19 cellular contexts compared by ENCODE assay signal in genomic region chr12:56616924-56617323, GRCh38. TPM values are rescaled to one million over a fixed set of nuclear protein-coding genes. Genes with fewer than 3 reads are reported as not detected.
DNase-seq lines count a peak whose midpoint lies in the region; ATAC-seq and TF ChIP-seq lines count a peak whose summit lies in the region.
"Had no signal": no experiment of that assay in that cellular context is flagged by ENCODE, and none has a peak within 500 bp of the region (broad histone marks: within the 10 kb centered on the region; RNA-seq: fewer than 3 reads in every experiment).

No MANE protein-coding gene starts in this region.

- peaks cover 79% of the 10 kb centered on the region for H3K36me3 Mint-ChIP-seq in activated T-helper 2 cell treated with anti-CD3 and anti-CD28 coated beads, Interferon-gamma antibody, Interleukin-2, Interleukin-4, amounts not matched to agents 10 μg/mL and 5 μg/mL and 100 μg/mL, durations not matched to agents 14 hours and 24 hours and 36 hours (ENCODE audit: low read depth)
- peaks cover 45 to 57% of the 10 kb centered on the region in 2 donors for H3K36me3 Mint-ChIP-seq in stimulated activated naive B cell treated with anti-CD40 and anti-IgM and Interleukin-4, amounts not matched to agents 10 μg/mL and 1 μg/mL and 100 μg/mL, for 72 hours

- H3K9me3 Mint-ChIP-seq in activated T-helper 2 cell treated with anti-CD3 and anti-CD28 coated beads, Interferon-gamma antibody, Interleukin-2, Interleukin-4, amounts not matched to agents 10 μg/mL and 5 μg/mL and 100 μg/mL, durations not matched to agents 14 hours and 24 hours and 36 hours = no peaks in the 10 kb centered on the region
- no peaks in the 10 kb centered on the region for H3K9me3 Mint-ChIP-seq in stimulated activated naive B cell treated with anti-CD40 and anti-IgM and Interleukin-4, amounts not matched to agents 10 μg/mL and 1 μg/mL and 100 μg/mL, for 72 hours
- H3K9me3 Mint-ChIP-seq: activated B cell treated with CpG ODN at 0.5 μM for 24 hours; CD4-positive, alpha-beta memory T cell; H9; mesothelial cell of epicardium had no signal

- TF ChIP-seq CTCF in heart right ventricle (IDR thresholded peaks at IDR 0.05) = no peak

- H3K4me3 ChIP-seq in heart right ventricle = no peak overlapping the region
- H3K4me3 ChIP-seq: colonic mucosa, hepatocyte had no signal

- ATAC-seq in Right ventricle myocardium inferior (peak; percentile 76), heart right ventricle (peak in 7 of 8 donors; percentile 49 to 87 (median 81)), HG03097 (IDR thresholded peaks at IDR 0.05; ENCODE audit: low FRiP score, unreplicated experiment) (no peak), HG03378 (IDR thresholded peaks at IDR 0.05; ENCODE audit: unreplicated experiment) (no peak)
- no peak for ATAC-seq in stimulated activated naive B cell treated with anti-CD40 and anti-IgM and Interleukin-4, amounts not matched to agents 10 μg/mL and 1 μg/mL and 100 μg/mL, for 72 hours (replicated peaks)

- peaks cover 9% of the 10 kb centered on the region for H3K4me1 Mint-ChIP-seq in activated T-helper 2 cell treated with anti-CD3 and anti-CD28 coated beads, Interferon-gamma antibody, Interleukin-2, Interleukin-4, amounts not matched to agents 10 μg/mL and 5 μg/mL and 100 μg/mL, durations not matched to agents 14 hours and 24 hours and 36 hours (ENCODE audit: low read depth)
- H3K4me1 Mint-ChIP-seq in stimulated activated naive B cell treated with anti-CD40 and anti-IgM and Interleukin-4, amounts not matched to agents 10 μg/mL and 1 μg/mL and 100 μg/mL, for 72 hours = peaks cover 22 to 52% of the 10 kb centered on the region in 2 donors
- H3K4me1 Mint-ChIP-seq: H9, mesothelial cell of epicardium had no signal

- intact Hi-C loops in Right ventricle myocardium inferior (cut with DNase I) = no loop called here
- intact Hi-C loops in cardiac septum (cut with DNase I) = loop anchor here (2.0 to 10.0 kb wide), 2 partner anchors 24 to 292 kb away; no protein-coding TSS in a partner anchor
- intact Hi-C loops in activated T-helper 2 cell treated with anti-CD3 and anti-CD28 coated beads, Interferon-gamma antibody, Interleukin-2, Interleukin-4, amounts not matched to agents 10 μg/mL and 5 μg/mL and 100 μg/mL, durations not matched to agents 14 hours and 24 hours and 36 hours (cut with micrococcal nuclease) = no loop called here
- intact Hi-C loops in heart right ventricle (cut with DNase I) = no loop called here

- no peaks in the 10 kb centered on the region for H3K9me3 ChIP-seq in heart right ventricle
- H3K9me3 ChIP-seq: colonic mucosa had no signal

- peaks cover 7 to 69% (median 51%) of the 10 kb centered on the region in 9 donors for H3K4me1 ChIP-seq in heart right ventricle
- H3K4me1 ChIP-seq: colonic mucosa had no signal

- DNase-seq in Right ventricle myocardium inferior (ENCODE audit: missing footprints) (no peak), cardiac septum (ENCODE audit: low spot score) (no peak), heart right ventricle (no peak), mucosa of gallbladder (ENCODE audit: low spot score) (no peak)
- DNase-seq in activated T-helper 2 cell treated with anti-CD3 and anti-CD28 coated beads, Interferon-gamma antibody, Interleukin-2, Interleukin-4, amounts not matched to agents 10 μg/mL and 5 μg/mL and 100 μg/mL, durations not matched to agents 14 hours and 24 hours and 36 hours (ENCODE audit: low spot score) = no peak
- no peak for DNase-seq in stimulated activated naive B cell treated with anti-CD40 and anti-IgM and Interleukin-4, amounts not matched to agents 10 μg/mL and 1 μg/mL and 100 μg/mL, for 72 hours
- DNase-seq: activated B cell treated with CpG ODN at 0.5 μM for 24 hours; activated effector memory CD4-positive, alpha-beta T cell treated with anti-CD3 and anti-CD28 coated beads, Interleukin-2, amount 50 U/mL, for 16 hours; CD4-positive, alpha-beta memory T cell; colonic mucosa; DMS53; H9; NCI-H1417 treated with DMSO at 0.1 percent for 48 hours; NCI-H526; stimulated activated CD4-positive, alpha-beta T cell treated with anti-CD3 and anti-CD28 coated beads, Interleukin-12 subunit alpha, Interleukin-12 subunit beta, amount 100 ng/mL, for 4 hours had no signal

- H3K4me3 Mint-ChIP-seq in activated T-helper 2 cell treated with anti-CD3 and anti-CD28 coated beads, Interferon-gamma antibody, Interleukin-2, Interleukin-4, amounts not matched to agents 10 μg/mL and 5 μg/mL and 100 μg/mL, durations not matched to agents 14 hours and 24 hours and 36 hours (ENCODE audit: low read depth) = no peak overlapping the region
- no peak overlapping the region for H3K4me3 Mint-ChIP-seq in stimulated activated naive B cell treated with anti-CD40 and anti-IgM and Interleukin-4, amounts not matched to agents 10 μg/mL and 1 μg/mL and 100 μg/mL, for 72 hours
- H3K4me3 Mint-ChIP-seq: activated B cell treated with CpG ODN at 0.5 μM for 24 hours; CD4-positive, alpha-beta memory T cell; H9; mesothelial cell of epicardium had no signal

- no peaks in the 10 kb centered on the region for H3K27me3 Mint-ChIP-seq in activated T-helper 2 cell treated with anti-CD3 and anti-CD28 coated beads, Interferon-gamma antibody, Interleukin-2, Interleukin-4, amounts not matched to agents 10 μg/mL and 5 μg/mL and 100 μg/mL, durations not matched to agents 14 hours and 24 hours and 36 hours (ENCODE audit: low read depth)
- H3K27me3 Mint-ChIP-seq in stimulated activated naive B cell treated with anti-CD40 and anti-IgM and Interleukin-4, amounts not matched to agents 10 μg/mL and 1 μg/mL and 100 μg/mL, for 72 hours = no peaks in the 10 kb centered on the region
- H3K27me3 Mint-ChIP-seq: activated B cell treated with CpG ODN at 0.5 μM for 24 hours; CD4-positive, alpha-beta memory T cell had no signal

- H3K27ac Mint-ChIP-seq in activated T-helper 2 cell treated with anti-CD3 and anti-CD28 coated beads, Interferon-gamma antibody, Interleukin-2, Interleukin-4, amounts not matched to agents 10 μg/mL and 5 μg/mL and 100 μg/mL, durations not matched to agents 14 hours and 24 hours and 36 hours = peak overlapping the region; percentile 0
- peak overlapping the region; percentile 53 for H3K27ac Mint-ChIP-seq in stimulated activated naive B cell treated with anti-CD40 and anti-IgM and Interleukin-4, amounts not matched to agents 10 μg/mL and 1 μg/mL and 100 μg/mL, for 72 hours

- H3K27me3 ChIP-seq in heart right ventricle = no peaks in the 10 kb centered on the region
- H3K27me3 ChIP-seq: colonic mucosa, hepatocyte had no signal

- peaks cover 3 to 98% (median 59%) of the 10 kb centered on the region in 9 donors for H3K36me3 ChIP-seq in heart right ventricle

- peak overlapping the region in 8 of 10 donors; percentile 20 to 69 (median 54) for H3K27ac ChIP-seq in heart right ventricle
- H3K27ac ChIP-seq: colonic mucosa, hepatocyte had no signal

RNA-seq across cellular contexts. Expression of gene BAZ2A, which starts 13.2 kb away (rescaled TPM):
- 31.4 TPM for total RNA-seq in Right ventricle myocardium inferior
- total RNA-seq in cardiac septum = 49.0 TPM
- 124 and 131 TPM in 2 replicates for total RNA-seq in activated T-helper 2 cell treated with anti-CD3 and anti-CD28 coated beads, Interferon-gamma antibody, Interleukin-2, Interleukin-4, amounts not matched to agents 10 μg/mL and 5 μg/mL and 100 μg/mL, durations not matched to agents 14 hours and 24 hours and 36 hours
- 10 to 100 TPM; 28.7 to 58.7 (median 42.6) TPM for total RNA-seq in heart right ventricle
- polyA plus RNA-seq in heart right ventricle = 10 to 100 TPM in 1 of 2 donors, 1 to 10 TPM in 1; 8.8 to 52.4 TPM
- 99.3 TPM for total RNA-seq in mucosa of gallbladder

RNA-seq across cellular contexts. Expression of gene ATP5F1B, which starts 28.9 kb away (rescaled TPM):
- 3,152 TPM for total RNA-seq in Right ventricle myocardium inferior
- 2,154 TPM for total RNA-seq in cardiac septum
- total RNA-seq in activated T-helper 2 cell treated with anti-CD3 and anti-CD28 coated beads, Interferon-gamma antibody, Interleukin-2, Interleukin-4, amounts not matched to agents 10 μg/mL and 5 μg/mL and 100 μg/mL, durations not matched to agents 14 hours and 24 hours and 36 hours = 729 and 735 TPM in 2 replicates
- total RNA-seq in heart right ventricle = 1,000 to 10,000 TPM; 2,092 to 3,612 (median 3,330) TPM
- polyA plus RNA-seq in heart right ventricle = 1,000 to 10,000 TPM; 1,003 to 1,981 TPM
- total RNA-seq in mucosa of gallbladder = 558 TPM

Comparison
In these comparisons a context has a peak if more than half of its experiments do, and no peak if none do; other contexts are left out.
1. ATAC-seq: peak in Right ventricle myocardium inferior (single experiment) and heart right ventricle (7 of 8); none in stimulated activated naive B cell treated with anti-CD40 and anti-IgM and Interleukin-4, amounts not matched to agents 10 μg/mL and 1 μg/mL and 100 μg/mL, for 72 hours (0 of 2), HG03097 (single experiment) and HG03378 (single experiment).